In genomic region chr17:57213180-57213825, GRCh38 we compare ENCODE assay signal across 23 cellular contexts.
"Had no signal": no experiment of that assay in that cellular context is flagged by ENCODE, and none has a peak within 500 bp of the region (broad histone marks: within the 10 kb centered on the region; RNA-seq: fewer than 3 reads in every experiment).

No MANE protein-coding gene starts in this region.

- H3K27me3 ChIP-seq: brain microvascular endothelial cell, neural progenitor cell, right atrium auricular region, tibial nerve, uterus had no signal

- H3K27ac ChIP-seq: brain microvascular endothelial cell, neural progenitor cell, prostate gland, right atrium auricular region, tibial nerve, uterus had no signal

- FAIRE-seq: endothelial cell of umbilical vein had no signal

- H3K27ac Mint-ChIP-seq: activated B cell treated with CpG ODN at 0.5 μM for 24 hours; activated CD4-positive, alpha-beta memory T cell treated with anti-CD3 and anti-CD28 coated beads for 36 hours; activated naive CD4-positive, alpha-beta T cell treated with anti-CD3 and anti-CD28 coated beads for 36 hours; activated T-helper 2 cell treated with anti-CD3 and anti-CD28 coated beads, Interferon-gamma antibody, Interleukin-2, Interleukin-4, amounts not matched to agents 10 μg/mL and 5 μg/mL and 100 μg/mL, durations not matched to agents 14 hours and 24 hours and 36 hours; memory B cell; neural progenitor cell had no signal

- H3K36me3 Mint-ChIP-seq: naive B cell, neural progenitor cell had no signal

- H3K9ac ChIP-seq: neural progenitor cell had no signal

- H2AFZ ChIP-seq: neural progenitor cell had no signal

- H3K4me3 Mint-ChIP-seq: activated B cell treated with CpG ODN at 0.5 μM for 24 hours; activated CD4-positive, alpha-beta memory T cell treated with anti-CD3 and anti-CD28 coated beads for 36 hours; activated naive CD4-positive, alpha-beta T cell treated with anti-CD3 and anti-CD28 coated beads for 36 hours; memory B cell; naive B cell; neural progenitor cell had no signal

- H3K9me3 ChIP-seq: prostate gland, uterus had no signal

- H3K9me3 Mint-ChIP-seq: activated naive CD4-positive, alpha-beta T cell treated with anti-CD3 and anti-CD28 coated beads for 36 hours had no signal

- H3K4me1 Mint-ChIP-seq: activated B cell treated with CpG ODN at 0.5 μM for 24 hours, memory B cell, naive B cell had no signal

- H3K36me3 ChIP-seq: brain microvascular endothelial cell, neural progenitor cell, prostate gland, right atrium auricular region, tibial nerve, uterus had no signal

- ATAC-seq: left ventricle myocardium superior; stimulated activated naive CD8-positive, alpha-beta T cell treated with anti-CD3 and anti-CD28 coated beads, Interleukin-15, Interleukin-2, amounts not matched to agents 100 U/mL and 50 U/mL, for 24 hours had no signal

- H3K4me1 ChIP-seq: prostate gland, right atrium auricular region, tibial nerve, uterus had no signal

- H3K4me3 ChIP-seq: neural progenitor cell, prostate gland, right atrium auricular region, tibial nerve, uterus had no signal

- H3K4me2 ChIP-seq: neural progenitor cell had no signal

- DNase-seq: activated B cell treated with CpG ODN at 0.5 μM for 24 hours; activated CD4-positive, alpha-beta memory T cell treated with anti-CD3 and anti-CD28 coated beads for 36 hours; activated CD4-positive, alpha-beta T cell treated with anti-CD3 and anti-CD28 coated beads for 4 hours; activated naive CD4-positive, alpha-beta T cell treated with anti-CD3 and anti-CD28 coated beads for 36 hours; activated T-cell treated with anti-CD3 and anti-CD28 coated beads, Interleukin-2, amount 50 U/mL, for 1 hour; anterior cingulate cortex; brain microvascular endothelial cell; cortex of kidney; effector memory CD4-positive, alpha-beta T cell; foreskin melanocyte; left ventricle myocardium superior; naive B cell; stimulated activated CD4-positive, alpha-beta T cell treated with anti-CD3 and anti-CD28 coated beads, Interleukin-2, amount 100 ng/mL, for 24 hours; stimulated activated naive CD8-positive, alpha-beta T cell treated with anti-CD3 and anti-CD28 coated beads, Interleukin-15, Interleukin-2, amounts not matched to agents 100 U/mL and 50 U/mL, for 24 hours; substantia nigra; uterus had no signal
